In genomic region chr17:77388384-77389306, GRCh38 we compare ENCODE assay signal across 8 cellular contexts.
DNase-seq lines count a peak whose midpoint lies in the region; ATAC-seq and TF ChIP-seq lines count a peak whose summit lies in the region.

No MANE protein-coding gene starts in this region.

- no peaks in the 10 kb centered on the region for H3K9me3 Mint-ChIP-seq in activated B cell treated with CpG ODN at 0.5 μM for 24 hours
- H3K9me3 Mint-ChIP-seq in immature natural killer cell, result no peaks in the 10 kb centered on the region

- intact Hi-C loops in activated B cell treated with CpG ODN at 0.5 μM for 24 hours (cut with micrococcal nuclease), result no loop called here

- peaks cover 43% of the 10 kb centered on the region for H3K4me1 Mint-ChIP-seq in activated B cell treated with CpG ODN at 0.5 μM for 24 hours
- H3K4me1 Mint-ChIP-seq in immature natural killer cell, result peaks cover 84 to 87% of the 10 kb centered on the region in 2 donors

- H3K27ac Mint-ChIP-seq in activated B cell treated with CpG ODN at 0.5 μM for 24 hours (peak overlapping the region; percentile 80), immature natural killer cell (peak overlapping the region; percentile 77 to 90 (median 84))

- H3K27me3 Mint-ChIP-seq in activated B cell treated with CpG ODN at 0.5 μM for 24 hours (no peaks in the 10 kb centered on the region), immature natural killer cell (ENCODE audit: low read depth in 3 of 3) (peaks cover 0 to 1% (median 0%) of the 10 kb centered on the region in 3 donors)

- POLR2A ChIA-PET in activated B cell treated with CpG ODN at 0.5 μM for 24 hours (lab: Charles Lee), result interaction anchor here (0.9 to 2.2 kb wide), 6 partner anchors 14 to 65 kb away, joined by 3 to 30 read pairs (median 4); no protein-coding TSS in a partner anchor

- in situ Hi-C loops in GM13977 (cut with MboI; ENCODE audit: low pct_unique_long_range_greater_than_20kb, low sequenced_read_pairs, unreplicated experiment), result no loop called here

- H3K36me3 Mint-ChIP-seq in activated B cell treated with CpG ODN at 0.5 μM for 24 hours (ENCODE audit: low read depth) (peaks cover 1% of the 10 kb centered on the region), immature natural killer cell (no peaks in the 10 kb centered on the region)

- H3K27ac ChIP-seq in skin epidermis, result peak overlapping the region in 20 of 21 experiments; percentile 34 to 92 (median 74)

- DNase-seq in ELR (ENCODE audit: low read depth), result peak; percentile 49
- no peak for DNase-seq in activated B cell treated with CpG ODN at 0.5 μM for 24 hours
- no peak for DNase-seq in immature natural killer cell
- no peak for DNase-seq in hepatic stellate cell (ENCODE audit: low spot score)
- DNase-seq in HUDEP-2 (lab: John Stamatoyannopoulos, UW; ENCODE audit: unreplicated experiment in 76 of 76), result no peak
- no peak for DNase-seq in GM13977 (ENCODE audit: low spot score)

- ATAC-seq in activated B cell treated with CpG ODN at 0.5 μM for 24 hours (ENCODE audit: low read depth) (no peak), HG02870 (IDR thresholded peaks at IDR 0.05; ENCODE audit: unreplicated experiment) (no peak)

- peak overlapping the region in 1 of 7 experiments; percentile 22 for H3K4me3 ChIP-seq in skin epidermis

- CTCF ChIA-PET in activated B cell treated with CpG ODN at 0.5 μM for 24 hours (lab: Charles Lee), result interaction anchor here (1.3 to 1.4 kb wide), 3 partner anchors 12 to 106 kb away, joined by 3 to 8 read pairs (median 7); no protein-coding TSS in a partner anchor

- TF ChIP-seq CTCF in activated B cell treated with CpG ODN at 0.5 μM for 24 hours (IDR thresholded peaks at IDR 0.05), result no peak
- no peak for TF ChIP-seq CTCF in GM13977 (IDR thresholded peaks at IDR 0.05; ENCODE audit: extremely low read depth, insufficient read depth, missing control alignments)

- peak overlapping the region; percentile 46 for H3K4me3 Mint-ChIP-seq in activated B cell treated with CpG ODN at 0.5 μM for 24 hours
- H3K4me3 Mint-ChIP-seq in immature natural killer cell, result peak overlapping the region; percentile 74 to 85 (median 82)
